1 cellular context compared by ENCODE assay signal in genomic region chr5:150289551-150290390, GRCh38.
TF ChIP-seq lines count a peak whose summit lies in the region.

Gene CAMK2A, minus strand, starts transcription at chr5:150289773. Its CDS starts 148 bp downstream, at chr5:150289625.

TF ChIP-seq in GM23338, 12 proteins besides CTCF, POLR2A, EP300 and RAD21 (continued from another document):
- TF ChIP-seq ZNF462 (CRISPR knock-in tag; IDR thresholded peaks at IDR 0.05) (no peak), ETS1 (IDR thresholded peaks at IDR 0.05) (no peak), ZNF331 (CRISPR knock-in tag; IDR thresholded peaks at IDR 0.05; ENCODE audit: low read depth) (no peak), POLR2AphosphoS5 (IDR thresholded peaks at IDR 0.05; ENCODE audit: low read depth) (no peak), EZH2 (IDR thresholded peaks at IDR 0.05; ENCODE audit: low read depth, unreplicated experiment) (no peak), REST (IDR thresholded peaks at IDR 0.05; ENCODE audit: unreplicated experiment) (no peak), NANOG (IDR thresholded peaks at IDR 0.05; ENCODE audit: borderline replicate concordance) (no peak), EZH2phosphoT487 (IDR thresholded peaks at IDR 0.05; ENCODE audit: unreplicated experiment) (no peak), ZNF114 (CRISPR knock-in tag; IDR thresholded peaks at IDR 0.05) (no peak)
TF ChIP-seq in GM23338: peak in this region for 0.
